ENCODE assay signal across 15 cellular contexts in genomic region chr17:20235747-20236146, GRCh38.
"Had no signal": no experiment of that assay in that cellular context is flagged by ENCODE, and none has a peak within 500 bp of the region (broad histone marks: within the 10 kb centered on the region; RNA-seq: fewer than 3 reads in every experiment).

No MANE protein-coding gene starts in this region.

- H3K27me3 ChIP-seq: adrenal gland, colonic mucosa, heart left ventricle, right lobe of liver, upper lobe of right lung had no signal

- H3K9me3 ChIP-seq: adrenal gland, colonic mucosa, heart left ventricle, psoas muscle, right lobe of liver, thoracic aorta, upper lobe of right lung had no signal

- H3K4me3 Mint-ChIP-seq: activated T-cell treated with anti-CD3 and anti-CD28 coated beads, Interleukin-2, amount 50 U/mL, for 24 hours; immature natural killer cell; nephron progenitor cell; stimulated activated naive CD8-positive, alpha-beta T cell treated with anti-CD3 and anti-CD28 coated beads, Interleukin-15, Interleukin-2, amounts not matched to agents 100 ng/mL and 50 ng/mL, for 24 hours had no signal

- DNase-seq: activated CD4-positive, alpha-beta T cell treated with anti-CD3 and anti-CD28 coated beads, Interleukin-2, amount 50 U/mL, for 48 hours; activated naive CD4-positive, alpha-beta T cell treated with anti-CD3 and anti-CD28 coated beads, Interleukin-2, amount 50 U/mL, for 16 hours; activated T-cell treated with anti-CD3 and anti-CD28 coated beads, Interleukin-2, amount 50 U/mL, for 24 hours; adrenal gland; colonic mucosa; foreskin fibroblast; heart left ventricle; immature natural killer cell; nephron progenitor cell; psoas muscle; right lobe of liver; upper lobe of right lung had no signal

- H3K4me1 ChIP-seq: colonic mucosa, psoas muscle, right lobe of liver, upper lobe of right lung had no signal

- H3K27ac Mint-ChIP-seq: activated T-cell treated with anti-CD3 and anti-CD28 coated beads, Interleukin-2, amount 50 U/mL, for 24 hours; immature natural killer cell; nephron progenitor cell; stimulated activated naive CD8-positive, alpha-beta T cell treated with anti-CD3 and anti-CD28 coated beads, Interleukin-15, Interleukin-2, amounts not matched to agents 100 ng/mL and 50 ng/mL, for 24 hours had no signal

- H3K27ac ChIP-seq: adrenal gland, colonic mucosa, heart left ventricle, psoas muscle, right lobe of liver, upper lobe of right lung had no signal

- H3K4me3 ChIP-seq: adrenal gland, colonic mucosa, heart left ventricle, psoas muscle, right lobe of liver, smooth muscle cell, thoracic aorta, upper lobe of right lung had no signal

- H3K9me3 Mint-ChIP-seq: activated T-cell treated with anti-CD3 and anti-CD28 coated beads, Interleukin-2, amount 50 U/mL, for 24 hours; immature natural killer cell; nephron progenitor cell had no signal

- ATAC-seq: heart left ventricle, psoas muscle, right lobe of liver, upper lobe of right lung had no signal

- H3K36me3 ChIP-seq: right lobe of liver had no signal

- H3K27me3 Mint-ChIP-seq: activated T-cell treated with anti-CD3 and anti-CD28 coated beads, Interleukin-2, amount 50 U/mL, for 24 hours; stimulated activated naive CD8-positive, alpha-beta T cell treated with anti-CD3 and anti-CD28 coated beads, Interleukin-15, Interleukin-2, amounts not matched to agents 100 ng/mL and 50 ng/mL, for 24 hours had no signal
